ENCODE assay signal across 29 cellular contexts in the genomic region with DNA sequence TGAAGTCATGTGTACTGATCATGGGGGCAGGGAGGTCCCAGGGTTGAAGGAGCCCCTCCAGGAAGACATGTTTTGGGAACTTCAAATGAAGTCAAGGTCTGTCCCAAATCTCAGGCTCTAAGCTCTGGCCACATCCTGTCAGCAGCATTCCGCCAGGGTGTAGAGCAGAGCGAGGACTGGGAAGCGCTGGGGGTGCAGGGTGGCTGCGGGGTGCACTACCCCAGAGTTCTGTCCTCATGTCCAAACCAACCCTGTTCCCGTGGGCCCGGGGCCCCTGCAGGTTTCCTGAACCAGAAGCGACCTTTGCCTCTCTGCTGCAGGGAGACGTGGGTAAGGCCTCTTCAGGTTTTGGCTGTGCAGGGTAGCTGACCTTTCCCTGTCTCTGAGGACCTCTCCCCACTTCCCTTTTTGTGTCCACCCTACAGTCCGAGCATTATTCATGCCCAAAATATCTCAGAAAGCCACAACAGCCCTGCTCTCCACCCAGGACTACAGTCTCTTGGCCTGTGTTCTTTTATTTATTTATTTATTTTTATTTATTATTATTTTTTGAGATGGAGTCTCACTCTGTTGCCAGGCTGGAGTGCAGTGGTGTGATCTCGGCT. TPM values are rescaled to one million over a fixed set of nuclear protein-coding genes. Genes with fewer than 3 reads are reported as not detected.
A peak's percentile ranks its signal among the peaks of the same experiment; 100 is the strongest.
DNase-seq lines count a peak whose midpoint lies in the region; ATAC-seq and TF ChIP-seq lines count a peak whose summit lies in the region.
"Had no signal": no experiment of that assay in that cellular context is flagged by ENCODE, and none has a peak within 500 bp of the region (broad histone marks: within the 10 kb centered on the region; RNA-seq: fewer than 3 reads in every experiment).

No MANE protein-coding gene starts in this region.

- H3K27ac Mint-ChIP-seq in activated naive CD8-positive, alpha-beta T cell treated with anti-CD3 and anti-CD28 coated beads, Interleukin-2, amount 50 U/mL, for 24 hours: peak overlapping the region; percentile 27
- H3K27ac Mint-ChIP-seq in activated naive CD8-positive, alpha-beta T cell treated with anti-CD3 and anti-CD28 coated beads for 36 hours: no peak overlapping the region
- H3K27ac Mint-ChIP-seq in activated T-helper 1 cell treated with anti-CD3 and anti-CD28 coated beads, Interleukin-12 subunit alpha, Interleukin-12 subunit beta, Interleukin-2, Interleukin-4 antibody, amounts not matched to agents 30 ng/mL and 10 ng/mL and 1 ng/mL, durations not matched to agents 14 hours and 24 hours and 36 hours: peak overlapping the region; percentile 34
- H3K27ac Mint-ChIP-seq in stimulated activated naive B cell treated with anti-CD40 and anti-IgM and Interleukin-4, amounts not matched to agents 10 μg/mL and 1 μg/mL and 100 μg/mL, for 72 hours: no peak overlapping the region
- H3K27ac Mint-ChIP-seq: activated CD8-positive, alpha-beta memory T cell treated with anti-CD3 and anti-CD28 coated beads, Interleukin-2, amount 10 ng/mL, durations not matched to agents 7 days and 5 days; IgD-negative memory B cell; naive thymus-derived CD8-positive, alpha-beta T cell had no signal

- no peak for ATAC-seq in activated naive CD8-positive, alpha-beta T cell treated with anti-CD3 and anti-CD28 coated beads, Interleukin-2, amount 50 U/mL, for 24 hours
- peak; percentile 8 to 22 for ATAC-seq in stimulated activated naive B cell treated with anti-CD40 and anti-IgM and Interleukin-4, amounts not matched to agents 10 μg/mL and 1 μg/mL and 100 μg/mL, for 72 hours (replicated peaks)
- ATAC-seq in lower lobe of right lung: no peak
- ATAC-seq: activated CD8-positive, alpha-beta memory T cell treated with anti-CD3 and anti-CD28 coated beads, Interleukin-2, amount 10 ng/mL, durations not matched to agents 7 days and 5 days; activated naive CD4-positive, alpha-beta T cell treated with anti-CD3 and anti-CD28 coated beads, Interleukin-2, amount 50 U/mL, for 72 hours; left lung; naive thymus-derived CD8-positive, alpha-beta T cell had no signal

- TF ChIP-seq CTCF in NB4 (IDR thresholded peaks at IDR 0.05; ENCODE audit: low read depth, low read length) (no peak), lower lobe of right lung (IDR thresholded peaks at IDR 0.05) (no peak)

- H3K27me3 Mint-ChIP-seq in activated naive CD8-positive, alpha-beta T cell treated with anti-CD3 and anti-CD28 coated beads, Interleukin-2, amount 50 U/mL, for 24 hours: no peaks in the 10 kb centered on the region
- H3K27me3 Mint-ChIP-seq in activated naive CD8-positive, alpha-beta T cell treated with anti-CD3 and anti-CD28 coated beads for 36 hours: no peaks in the 10 kb centered on the region
- H3K27me3 Mint-ChIP-seq in activated T-helper 1 cell treated with anti-CD3 and anti-CD28 coated beads, Interleukin-12 subunit alpha, Interleukin-12 subunit beta, Interleukin-2, Interleukin-4 antibody, amounts not matched to agents 30 ng/mL and 10 ng/mL and 1 ng/mL, durations not matched to agents 14 hours and 24 hours and 36 hours (ENCODE audit: insufficient read depth): no peaks in the 10 kb centered on the region
- peaks cover 4 to 10% of the 10 kb centered on the region in 2 donors for H3K27me3 Mint-ChIP-seq in stimulated activated naive B cell treated with anti-CD40 and anti-IgM and Interleukin-4, amounts not matched to agents 10 μg/mL and 1 μg/mL and 100 μg/mL, for 72 hours
- H3K27me3 Mint-ChIP-seq: activated CD4-positive, alpha-beta T cell treated with anti-CD3 and anti-CD28 coated beads, Interleukin-2, amount 10 ng/mL, durations not matched to agents 24 days and 14 days; activated CD8-positive, alpha-beta memory T cell treated with anti-CD3 and anti-CD28 coated beads, Interleukin-2, amount 10 ng/mL, durations not matched to agents 7 days and 5 days; naive thymus-derived CD8-positive, alpha-beta T cell had no signal

- no peak for TF ChIP-seq POLR2A in NB4 (IDR thresholded peaks at IDR 0.05; ENCODE audit: extremely low read depth, insufficient read length)

- H3K9me3 Mint-ChIP-seq in activated naive CD8-positive, alpha-beta T cell treated with anti-CD3 and anti-CD28 coated beads, Interleukin-2, amount 50 U/mL, for 24 hours: no peaks in the 10 kb centered on the region
- H3K9me3 Mint-ChIP-seq in activated naive CD8-positive, alpha-beta T cell treated with anti-CD3 and anti-CD28 coated beads for 36 hours: no peaks in the 10 kb centered on the region
- H3K9me3 Mint-ChIP-seq in activated T-helper 1 cell treated with anti-CD3 and anti-CD28 coated beads, Interleukin-12 subunit alpha, Interleukin-12 subunit beta, Interleukin-2, Interleukin-4 antibody, amounts not matched to agents 30 ng/mL and 10 ng/mL and 1 ng/mL, durations not matched to agents 14 hours and 24 hours and 36 hours: no peaks in the 10 kb centered on the region
- H3K9me3 Mint-ChIP-seq in stimulated activated naive B cell treated with anti-CD40 and anti-IgM and Interleukin-4, amounts not matched to agents 10 μg/mL and 1 μg/mL and 100 μg/mL, for 72 hours: no peaks in the 10 kb centered on the region
- H3K9me3 Mint-ChIP-seq: activated CD4-positive, alpha-beta T cell treated with anti-CD3 and anti-CD28 coated beads, Interleukin-2, amount 10 ng/mL, durations not matched to agents 24 days and 14 days; IgD-negative memory B cell; naive thymus-derived CD8-positive, alpha-beta T cell had no signal

- no peaks in the 10 kb centered on the region for H3K36me3 Mint-ChIP-seq in activated naive CD8-positive, alpha-beta T cell treated with anti-CD3 and anti-CD28 coated beads, Interleukin-2, amount 50 U/mL, for 24 hours (ENCODE audit: low read depth)
- H3K36me3 Mint-ChIP-seq in activated naive CD8-positive, alpha-beta T cell treated with anti-CD3 and anti-CD28 coated beads for 36 hours: no peaks in the 10 kb centered on the region
- peaks cover 4% of the 10 kb centered on the region for H3K36me3 Mint-ChIP-seq in activated T-helper 1 cell treated with anti-CD3 and anti-CD28 coated beads, Interleukin-12 subunit alpha, Interleukin-12 subunit beta, Interleukin-2, Interleukin-4 antibody, amounts not matched to agents 30 ng/mL and 10 ng/mL and 1 ng/mL, durations not matched to agents 14 hours and 24 hours and 36 hours (ENCODE audit: low read depth)
- H3K36me3 Mint-ChIP-seq in stimulated activated naive B cell treated with anti-CD40 and anti-IgM and Interleukin-4, amounts not matched to agents 10 μg/mL and 1 μg/mL and 100 μg/mL, for 72 hours: peaks cover 0 to 1% of the 10 kb centered on the region in 2 donors
- H3K36me3 Mint-ChIP-seq: activated naive CD4-positive, alpha-beta T cell treated with anti-CD3 and anti-CD28 coated beads, Interleukin-2, amount 50 U/mL, for 72 hours; IgD-negative memory B cell; naive thymus-derived CD8-positive, alpha-beta T cell had no signal

- H3K4me3 Mint-ChIP-seq in activated naive CD8-positive, alpha-beta T cell treated with anti-CD3 and anti-CD28 coated beads, Interleukin-2, amount 50 U/mL, for 24 hours: no peak overlapping the region
- no peak overlapping the region for H3K4me3 Mint-ChIP-seq in activated naive CD8-positive, alpha-beta T cell treated with anti-CD3 and anti-CD28 coated beads for 36 hours
- H3K4me3 Mint-ChIP-seq in activated T-helper 1 cell treated with anti-CD3 and anti-CD28 coated beads, Interleukin-12 subunit alpha, Interleukin-12 subunit beta, Interleukin-2, Interleukin-4 antibody, amounts not matched to agents 30 ng/mL and 10 ng/mL and 1 ng/mL, durations not matched to agents 14 hours and 24 hours and 36 hours: no peak overlapping the region
- H3K4me3 Mint-ChIP-seq in stimulated activated naive B cell treated with anti-CD40 and anti-IgM and Interleukin-4, amounts not matched to agents 10 μg/mL and 1 μg/mL and 100 μg/mL, for 72 hours: peak overlapping the region in 1 of 2 donors; percentile 25
- H3K4me3 Mint-ChIP-seq: activated CD4-positive, alpha-beta T cell treated with anti-CD3 and anti-CD28 coated beads, Interleukin-2, amount 10 ng/mL, durations not matched to agents 24 days and 14 days; activated CD8-positive, alpha-beta memory T cell treated with anti-CD3 and anti-CD28 coated beads, Interleukin-2, amount 10 ng/mL, durations not matched to agents 7 days and 5 days; naive thymus-derived CD8-positive, alpha-beta T cell had no signal

- no peaks in the 10 kb centered on the region for H3K27me3 ChIP-seq in lower lobe of right lung (ENCODE audit: low read depth)
- H3K27me3 ChIP-seq: BE2C, left lung, SJCRH30, spleen, testis, vagina had no signal

- no peak overlapping the region for H3K27ac ChIP-seq in lower lobe of right lung
- H3K27ac ChIP-seq: left lung, PC-9, SJCRH30, testis, vagina, VCaP had no signal

- intact Hi-C loops in activated T-helper 1 cell treated with anti-CD3 and anti-CD28 coated beads, Interleukin-12 subunit alpha, Interleukin-12 subunit beta, Interleukin-2, Interleukin-4 antibody, amounts not matched to agents 30 ng/mL and 10 ng/mL and 1 ng/mL, durations not matched to agents 14 hours and 24 hours and 36 hours (cut with micrococcal nuclease): loop anchor here (5.0 kb wide), 1 partner anchor 571 kb away; no protein-coding TSS in a partner anchor
- intact Hi-C loops in lower lobe of right lung (cut with DNase I): no loop called here

- H3K4me1 ChIP-seq in lower lobe of right lung: peaks cover 37% of the 10 kb centered on the region
- H3K4me1 ChIP-seq: BE2C had no signal

- H3K9me3 ChIP-seq in lower lobe of right lung: no peaks in the 10 kb centered on the region
- H3K9me3 ChIP-seq: BE2C, Caco-2, left lung, SJCRH30, spleen, testis, vagina had no signal

- H3K36me3 ChIP-seq in lower lobe of right lung: no peaks in the 10 kb centered on the region
- H3K36me3 ChIP-seq: BE2C, left lung, SJCRH30, spleen, vagina had no signal

- no peak overlapping the region for H3K4me3 ChIP-seq in NB4 (ENCODE audit: low read depth, low read length)
- no peak overlapping the region for H3K4me3 ChIP-seq in lower lobe of right lung
- H3K4me3 ChIP-seq: left lung, PC-9, SJCRH30, spleen, testis, vagina had no signal

- H3K4me1 Mint-ChIP-seq in activated naive CD8-positive, alpha-beta T cell treated with anti-CD3 and anti-CD28 coated beads, Interleukin-2, amount 50 U/mL, for 24 hours: peaks cover 23% of the 10 kb centered on the region
- peaks cover 18% of the 10 kb centered on the region for H3K4me1 Mint-ChIP-seq in activated naive CD8-positive, alpha-beta T cell treated with anti-CD3 and anti-CD28 coated beads for 36 hours
- peaks cover 22% of the 10 kb centered on the region for H3K4me1 Mint-ChIP-seq in activated T-helper 1 cell treated with anti-CD3 and anti-CD28 coated beads, Interleukin-12 subunit alpha, Interleukin-12 subunit beta, Interleukin-2, Interleukin-4 antibody, amounts not matched to agents 30 ng/mL and 10 ng/mL and 1 ng/mL, durations not matched to agents 14 hours and 24 hours and 36 hours (ENCODE audit: low read depth)
- peaks cover 28 to 53% of the 10 kb centered on the region in 2 donors for H3K4me1 Mint-ChIP-seq in stimulated activated naive B cell treated with anti-CD40 and anti-IgM and Interleukin-4, amounts not matched to agents 10 μg/mL and 1 μg/mL and 100 μg/mL, for 72 hours

- DNase-seq in activated naive CD8-positive, alpha-beta T cell treated with anti-CD3 and anti-CD28 coated beads, Interleukin-2, amount 50 U/mL, for 24 hours: no peak
- no peak for DNase-seq in activated naive CD8-positive, alpha-beta T cell treated with anti-CD3 and anti-CD28 coated beads for 36 hours
- DNase-seq in NB4 (ENCODE audit: low read depth): peak; percentile 63
- no peak for DNase-seq in activated T-helper 1 cell treated with anti-CD3 and anti-CD28 coated beads, Interleukin-12 subunit alpha, Interleukin-12 subunit beta, Interleukin-2, Interleukin-4 antibody, amounts not matched to agents 30 ng/mL and 10 ng/mL and 1 ng/mL, durations not matched to agents 14 hours and 24 hours and 36 hours (ENCODE audit: low spot score)
- DNase-seq in stimulated activated naive B cell treated with anti-CD40 and anti-IgM and Interleukin-4, amounts not matched to agents 10 μg/mL and 1 μg/mL and 100 μg/mL, for 72 hours: no peak
- no peak for DNase-seq in OCI-M2 (lab: John Stamatoyannopoulos, UW; ENCODE audit: unreplicated experiment)
- no peak for DNase-seq in cerebellum (ENCODE audit: low spot score)
- no peak for DNase-seq in lower lobe of right lung
- DNase-seq: activated CD4-positive, alpha-beta T cell treated with anti-CD3 and anti-CD28 coated beads, Interleukin-2, amount 10 ng/mL, durations not matched to agents 24 days and 14 days; activated CD8-positive, alpha-beta memory T cell treated with anti-CD3 and anti-CD28 coated beads, Interleukin-2, amount 10 ng/mL, durations not matched to agents 7 days and 5 days; BE2C; Caco-2; central memory CD4-positive, alpha-beta T cell; DMS79; naive thymus-derived CD8-positive, alpha-beta T cell; NCI-H187 treated with DMSO at 0.1 percent for 48 hours; NCI-H69; PC-9; retina; SJCRH30; spleen; stimulated activated CD4-positive, alpha-beta T cell treated with anti-CD3 and anti-CD28 coated beads, Interleukin-4, amount 100 ng/mL, for 1 hour; stimulated activated naive CD4-positive, alpha-beta T cell; testis had no signal

RNA-seq across cellular contexts. Expression of a gene that starts 26.6 kb away (rescaled TPM):
- 10 to 100 TPM; 23.2 to 27.4 TPM for total RNA-seq in activated naive CD8-positive, alpha-beta T cell treated with anti-CD3 and anti-CD28 coated beads for 36 hours
- 22.3 and 24.1 TPM in 2 replicates for total RNA-seq in activated T-helper 1 cell treated with anti-CD3 and anti-CD28 coated beads, Interleukin-12 subunit alpha, Interleukin-12 subunit beta, Interleukin-2, Interleukin-4 antibody, amounts not matched to agents 30 ng/mL and 10 ng/mL and 1 ng/mL, durations not matched to agents 14 hours and 24 hours and 36 hours
- total RNA-seq in cerebellum (57.6 TPM), lower lobe of right lung (83.3 TPM)

Comparison
In these comparisons a context has a peak if more than half of its experiments do, and no peak if none do; other contexts are left out.
1. H3K27ac Mint-ChIP-seq: peak in activated naive CD8-positive, alpha-beta T cell treated with anti-CD3 and anti-CD28 coated beads, Interleukin-2, amount 50 U/mL, for 24 hours (single experiment) and activated T-helper 1 cell treated with anti-CD3 and anti-CD28 coated beads, Interleukin-12 subunit alpha, Interleukin-12 subunit beta, Interleukin-2, Interleukin-4 antibody, amounts not matched to agents 30 ng/mL and 10 ng/mL and 1 ng/mL, durations not matched to agents 14 hours and 24 hours and 36 hours (single experiment); none in activated naive CD8-positive, alpha-beta T cell treated with anti-CD3 and anti-CD28 coated beads for 36 hours (single experiment) and stimulated activated naive B cell treated with anti-CD40 and anti-IgM and Interleukin-4, amounts not matched to agents 10 μg/mL and 1 μg/mL and 100 μg/mL, for 72 hours (single experiment).
2. ATAC-seq: peak in stimulated activated naive B cell treated with anti-CD40 and anti-IgM and Interleukin-4, amounts not matched to agents 10 μg/mL and 1 μg/mL and 100 μg/mL, for 72 hours (2 of 2); none in activated naive CD8-positive, alpha-beta T cell treated with anti-CD3 and anti-CD28 coated beads, Interleukin-2, amount 50 U/mL, for 24 hours (single experiment) and lower lobe of right lung (0 of 2).